16 cellular contexts compared by ENCODE assay signal in the genomic region with DNA sequence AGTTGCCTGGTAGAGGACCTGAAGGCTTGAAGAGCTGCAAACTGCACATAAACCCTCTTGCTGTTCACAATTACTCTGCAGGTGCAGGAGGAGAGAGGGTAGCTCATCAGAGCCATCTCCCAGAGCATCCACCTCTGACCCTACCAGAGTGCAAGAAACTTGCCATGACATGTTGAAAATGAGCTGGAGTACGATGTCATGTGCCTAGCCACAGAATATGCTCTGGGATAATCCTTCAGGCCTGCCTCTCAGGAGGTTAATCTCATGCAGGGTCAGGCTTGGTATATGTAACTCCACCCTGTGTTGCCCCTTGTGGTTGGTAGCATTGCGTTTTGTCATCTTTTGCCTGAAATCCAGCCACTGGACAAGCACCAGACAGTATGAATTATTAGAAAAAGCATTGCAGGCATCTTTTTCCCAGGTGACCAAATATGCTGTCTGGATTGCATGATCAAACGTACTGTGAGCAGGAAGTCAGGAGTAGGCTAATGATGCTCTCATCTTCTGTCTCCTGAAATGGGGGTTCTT. TPM values are rescaled to one million over a fixed set of nuclear protein-coding genes. Genes with fewer than 3 reads are reported as not detected.
DNase-seq lines count a peak whose midpoint lies in the region; ATAC-seq and TF ChIP-seq lines count a peak whose summit lies in the region.
"Had no signal": no experiment of that assay in that cellular context is flagged by ENCODE, and none has a peak within 500 bp of the region (broad histone marks: within the 10 kb centered on the region; RNA-seq: fewer than 3 reads in every experiment).

No MANE protein-coding gene starts in this region.

- no peak overlapping the region for H3K4me2 ChIP-seq in hepatocyte
- H3K4me2 ChIP-seq in MM.1S (ENCODE audit: low read depth, low read length): no peak overlapping the region

- peaks cover 35% of the 10 kb centered on the region for H3K4me1 Mint-ChIP-seq in Caco-2 (ENCODE audit: low read depth, unreplicated experiment)
- peaks cover 18% of the 10 kb centered on the region for H3K4me1 Mint-ChIP-seq in activated CD4-positive, alpha-beta memory T cell treated with anti-CD3 and anti-CD28 coated beads for 36 hours (ENCODE audit: low read depth)

- H3K27me3 Mint-ChIP-seq in Caco-2 (ENCODE audit: insufficient read depth, unreplicated experiment): no peaks in the 10 kb centered on the region
- peaks cover 7% of the 10 kb centered on the region for H3K27me3 Mint-ChIP-seq in activated CD4-positive, alpha-beta memory T cell treated with anti-CD3 and anti-CD28 coated beads for 36 hours

- no peak overlapping the region for H3K4me3 ChIP-seq in Caco-2 (ENCODE audit: low read depth, low read length)
- H3K4me3 ChIP-seq in RWPE2 (ENCODE audit: severe bottlenecking): no peak overlapping the region
- no peak overlapping the region for H3K4me3 ChIP-seq in hepatocyte
- H3K4me3 ChIP-seq in left lung: no peak overlapping the region
- H3K4me3 ChIP-seq in MM.1S (ENCODE audit: low read length): no peak overlapping the region
- H3K4me3 ChIP-seq: Peyer's patch had no signal

- no peaks in the 10 kb centered on the region for H3K9me2 ChIP-seq in hepatocyte (replicated peaks; ENCODE audit: insufficient read depth)
- H3K9me2 ChIP-seq in MM.1S (replicated peaks; ENCODE audit: insufficient read depth, low read length): no peaks in the 10 kb centered on the region

- H3K9me3 ChIP-seq in Caco-2 (0 out of 2 replicates have a peak, but pooled peaks cover 6% of the 10 kb centered on the region), RWPE2 (ENCODE audit: severe bottlenecking) (no peaks in the 10 kb centered on the region), hepatocyte (ENCODE audit: low read depth) (no peaks in the 10 kb centered on the region), left lung (no peaks in the 10 kb centered on the region), MM.1S (replicated peaks; ENCODE audit: insufficient read depth, low read length) (no peaks in the 10 kb centered on the region)
- H3K9me3 ChIP-seq: Peyer's patch had no signal

- H3K36me3 ChIP-seq in Caco-2 (ENCODE audit: control insufficient read depth, insufficient read depth, low read length) (no peaks in the 10 kb centered on the region), RWPE2 (ENCODE audit: low read depth) (no peaks in the 10 kb centered on the region), hepatocyte (replicated peaks; ENCODE audit: insufficient read depth, low read depth) (no peaks in the 10 kb centered on the region), left lung (no peaks in the 10 kb centered on the region), MM.1S (replicated peaks; ENCODE audit: insufficient read depth, low read length) (no peaks in the 10 kb centered on the region)
- H3K36me3 ChIP-seq: Peyer's patch had no signal

- H3K4me1 ChIP-seq in Caco-2 (peaks cover 23% of the 10 kb centered on the region), RWPE2 (ENCODE audit: insufficient read depth, poor library complexity, severe bottlenecking) (peaks cover 22% of the 10 kb centered on the region), hepatocyte (ENCODE audit: insufficient read depth) (peaks cover 5% of the 10 kb centered on the region), left lung (no peaks in the 10 kb centered on the region), MM.1S (ENCODE audit: low read length) (peaks cover 16% of the 10 kb centered on the region)

- POLR2A ChIA-PET in Caco-2 (lab: Charles Lee): no interaction called here
- POLR2A ChIA-PET in activated CD4-positive, alpha-beta memory T cell treated with anti-CD3 and anti-CD28 coated beads for 36 hours (lab: Charles Lee): no interaction called here

- no peaks in the 10 kb centered on the region for H3K36me3 Mint-ChIP-seq in Caco-2 (ENCODE audit: insufficient read depth, unreplicated experiment)
- H3K36me3 Mint-ChIP-seq in activated CD4-positive, alpha-beta memory T cell treated with anti-CD3 and anti-CD28 coated beads for 36 hours: no peaks in the 10 kb centered on the region
- H3K36me3 Mint-ChIP-seq: CD4-positive, CD25-positive, alpha-beta regulatory T cell had no signal

- peaks cover 24% of the 10 kb centered on the region for H3K9me3 Mint-ChIP-seq in Caco-2 (ENCODE audit: unreplicated experiment)
- no peaks in the 10 kb centered on the region for H3K9me3 Mint-ChIP-seq in activated CD4-positive, alpha-beta memory T cell treated with anti-CD3 and anti-CD28 coated beads for 36 hours
- H3K9me3 Mint-ChIP-seq: CD4-positive, CD25-positive, alpha-beta regulatory T cell had no signal

- BruUV-seq in Caco-2 (replicated peaks; lab: Mats Ljungman, UMichigan): no TSS peak

- no peaks in the 10 kb centered on the region for H3K79me2 ChIP-seq in hepatocyte
- H3K79me2 ChIP-seq in MM.1S (ENCODE audit: low read length): no peaks in the 10 kb centered on the region

- H3K4me3 Mint-ChIP-seq in Caco-2 (ENCODE audit: unreplicated experiment): no peak overlapping the region
- no peak overlapping the region for H3K4me3 Mint-ChIP-seq in activated CD4-positive, alpha-beta memory T cell treated with anti-CD3 and anti-CD28 coated beads for 36 hours
- H3K4me3 Mint-ChIP-seq: CD4-positive, CD25-positive, alpha-beta regulatory T cell had no signal

- no peak overlapping the region for H3K9ac ChIP-seq in MM.1S (ENCODE audit: low read length)

- CTCF ChIA-PET in Caco-2 (lab: Charles Lee): interaction anchor here (0.6 to 1.9 kb wide), 2 partner anchors 29 to 399 kb away, joined by 3 to 4 read pairs; no protein-coding TSS in a partner anchor
- CTCF ChIA-PET in activated CD4-positive, alpha-beta memory T cell treated with anti-CD3 and anti-CD28 coated beads for 36 hours (lab: Charles Lee): no interaction called here

- ATAC-seq in RWPE2 (ENCODE audit: low read depth) (peak; percentile 32; the same call in 2 of the 3 replicates), left lung (no peak)

- 65% methylated on average over 3 of the region's 3 CpGs for WGBS in hepatocyte (ENCODE audit: low lambda C conversion rate, missing lambda C conversion rate)

- H3K27me3 ChIP-seq in Caco-2 (replicated peaks; ENCODE audit: control insufficient read depth, insufficient read depth, low read length) (no peaks in the 10 kb centered on the region), RWPE2 (ENCODE audit: insufficient read depth, poor library complexity, severe bottlenecking) (no peaks in the 10 kb centered on the region), hepatocyte (no peaks in the 10 kb centered on the region), left lung (peaks cover 0 to 11% of the 10 kb centered on the region in 2 donors), MM.1S (replicated peaks; ENCODE audit: insufficient read depth, low read length) (no peaks in the 10 kb centered on the region)
- H3K27me3 ChIP-seq: Peyer's patch had no signal

- no peak for TF ChIP-seq CTCF in Caco-2 (IDR thresholded peaks at IDR 0.05; ENCODE audit: insufficient read depth in 1 of 2, low read depth in 1 of 2, low read length in 1 of 2, severe bottlenecking in 1 of 2, unreplicated experiment in 1 of 2)
- TF ChIP-seq CTCF in RWPE2 (IDR thresholded peaks at IDR 0.05; ENCODE audit: poor library complexity, severe bottlenecking): no peak
- no peak for TF ChIP-seq CTCF in hepatocyte (IDR thresholded peaks at IDR 0.05; ENCODE audit: poor library complexity)
- no peak for TF ChIP-seq CTCF in left lung (IDR thresholded peaks at IDR 0.05)
- no peak for TF ChIP-seq CTCF in MM.1S (IDR thresholded peaks at IDR 0.05; ENCODE audit: low read length)

- no peak for DNase-seq in Caco-2
- peak; percentile 30 for DNase-seq in HT-29 (ENCODE audit: low spot score)
- no peak for DNase-seq in RWPE2 (ENCODE audit: low spot score)
- DNase-seq in hepatocyte (ENCODE audit: low spot score): no peak
- no peak for DNase-seq in activated CD4-positive, alpha-beta memory T cell treated with anti-CD3 and anti-CD28 coated beads for 36 hours
- DNase-seq in left lung: no peak
- no peak for DNase-seq in MM.1S
- DNase-seq: AML-193; CD4-positive, CD25-positive, alpha-beta regulatory T cell; IMR-90; Kasumi-1; NCI-H146; NCI-H2081 treated with DMSO at 0.1 percent for 48 hours; NCI-H446; SHP77 treated with DMSO at 0.1 percent for 48 hours had no signal

- peak overlapping the region; percentile 88 for H3K27ac Mint-ChIP-seq in Caco-2 (ENCODE audit: unreplicated experiment)
- no peak overlapping the region for H3K27ac Mint-ChIP-seq in activated CD4-positive, alpha-beta memory T cell treated with anti-CD3 and anti-CD28 coated beads for 36 hours
- H3K27ac Mint-ChIP-seq: CD4-positive, CD25-positive, alpha-beta regulatory T cell had no signal

- H2AFZ ChIP-seq in hepatocyte (no peak overlapping the region), MM.1S (ENCODE audit: low read length) (no peak overlapping the region)

- H3F3A ChIP-seq in MM.1S (ENCODE audit: insufficient read depth, low read length): 0 out of 2 replicates have a peak, but pooled peaks cover 4% of the 10 kb centered on the region

- intact Hi-C loops in Caco-2 (cut with micrococcal nuclease; ENCODE audit: unreplicated experiment): loop anchor here (10.0 kb wide), 1 partner anchor 56 kb away; no protein-coding TSS in a partner anchor
- intact Hi-C loops in activated CD4-positive, alpha-beta memory T cell treated with anti-CD3 and anti-CD28 coated beads for 36 hours (cut with micrococcal nuclease): loop anchor here (10.0 kb wide), 2 partner anchors 266 to 486 kb away; a partner anchor contains a TSS
- intact Hi-C loops in left lung (cut with DNase I): no loop called here

- H4K20me1 ChIP-seq in hepatocyte (ENCODE audit: insufficient read depth, poor library complexity, severe bottlenecking) (no peaks in the 10 kb centered on the region), MM.1S (ENCODE audit: insufficient read depth, low read length) (no peaks in the 10 kb centered on the region)

- peak overlapping the region; percentile 11 for H3K27ac ChIP-seq in RWPE2 (ENCODE audit: poor library complexity, severe bottlenecking)
- H3K27ac ChIP-seq in hepatocyte: peak overlapping the region; percentile 94
- H3K27ac ChIP-seq in left lung: no peak overlapping the region
- no peak overlapping the region for H3K27ac ChIP-seq in MM.1S (ENCODE audit: low read length)

RNA-seq across cellular contexts. Expression of a gene that starts 36.2 kb away (rescaled TPM):
- total RNA-seq in Caco-2 (2022) (3.3 and 3.6 TPM in 2 replicates), hepatocyte (3.1 and 3.6 TPM in 2 replicates), left lung (1 to 10 TPM in 1 of 2 donors, under 1 TPM in 1; 0.47 to 1.9 TPM)
- 1.3 and 1.6 TPM in 2 replicates for total RNA-seq in HT-29 (2014; rRNA removed; shearing (Covaris generic))
- not detected in 2 replicates for polyA plus RNA-seq in hepatocyte
- 1 to 10 TPM; 1.3 to 1.6 TPM for total RNA-seq in activated CD4-positive, alpha-beta memory T cell treated with anti-CD3 and anti-CD28 coated beads for 36 hours
- polyA plus RNA-seq: CD4-positive, CD25-positive, alpha-beta regulatory T cell had no signal

Comparison
In these comparisons a context has a peak if more than half of its experiments do, and no peak if none do; other contexts are left out.
1. H3K27ac ChIP-seq: peak in RWPE2 (single experiment) and hepatocyte (single experiment); none in left lung (0 of 2) and MM.1S (single experiment).
2. intact Hi-C loops: an anchor here in Caco-2 (10.0 kb wide) and activated CD4-positive, alpha-beta memory T cell treated with anti-CD3 and anti-CD28 coated beads for 36 hours (10.0 kb wide); none called in left lung.